Comparison of ENCODE assay signal across 8 cellular contexts in the genomic region with DNA sequence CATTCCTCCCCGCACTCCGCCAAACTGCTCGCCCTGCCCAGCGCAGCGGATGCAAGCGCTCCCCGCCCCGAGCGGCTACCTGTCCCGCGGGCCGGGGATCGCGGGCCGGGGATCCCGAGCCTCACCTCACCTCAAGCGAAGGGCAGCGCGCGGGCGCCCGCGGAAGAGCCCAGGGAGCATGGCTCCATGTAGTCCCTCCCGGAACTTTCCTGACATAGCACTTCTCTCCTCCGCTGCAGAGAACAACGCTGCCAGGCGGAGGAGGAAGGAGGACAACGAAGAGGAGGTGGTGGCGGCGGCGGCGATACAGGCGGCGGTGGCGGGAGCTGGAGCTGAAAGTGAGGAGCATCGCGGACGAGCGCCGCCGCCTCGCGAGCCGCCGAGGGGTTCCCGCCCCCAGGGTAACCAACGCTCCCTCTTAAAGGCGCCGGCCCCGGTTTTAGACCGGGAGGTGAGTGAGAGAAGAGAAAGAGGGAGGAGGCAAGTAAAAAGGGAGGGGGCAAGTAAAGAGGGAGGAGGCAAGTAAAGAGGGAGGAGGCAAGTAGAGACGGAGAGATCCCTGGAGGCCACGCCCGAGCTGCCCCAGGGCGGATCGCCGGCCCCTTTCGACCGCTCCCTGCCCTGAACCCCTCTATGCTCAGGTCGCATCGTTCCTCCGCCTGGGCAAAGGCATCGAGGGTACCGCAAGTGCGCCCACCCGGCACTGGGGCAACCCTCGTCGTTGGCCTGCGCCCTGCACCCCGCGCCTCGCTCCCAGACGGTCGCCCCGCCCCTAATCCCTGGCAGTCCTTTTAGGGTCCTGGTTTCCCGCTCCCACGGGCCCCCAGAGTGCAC. TPM values are rescaled to one million over a fixed set of nuclear protein-coding genes. Genes with fewer than 3 reads are reported as not detected.
A peak's percentile ranks its signal among the peaks of the same experiment; 100 is the strongest.
DNase-seq lines count a peak whose midpoint lies in the region; ATAC-seq, FAIRE-seq and TF ChIP-seq lines count a peak whose summit lies in the region.

A gene with protein sequence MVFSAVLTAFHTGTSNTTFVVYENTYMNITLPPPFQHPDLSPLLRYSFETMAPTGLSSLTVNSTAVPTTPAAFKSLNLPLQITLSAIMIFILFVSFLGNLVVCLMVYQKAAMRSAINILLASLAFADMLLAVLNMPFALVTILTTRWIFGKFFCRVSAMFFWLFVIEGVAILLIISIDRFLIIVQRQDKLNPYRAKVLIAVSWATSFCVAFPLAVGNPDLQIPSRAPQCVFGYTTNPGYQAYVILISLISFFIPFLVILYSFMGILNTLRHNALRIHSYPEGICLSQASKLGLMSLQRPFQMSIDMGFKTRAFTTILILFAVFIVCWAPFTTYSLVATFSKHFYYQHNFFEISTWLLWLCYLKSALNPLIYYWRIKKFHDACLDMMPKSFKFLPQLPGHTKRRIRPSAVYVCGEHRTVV (minus strand): TSS at position 340 of the 834 bp plus-strand sequence. CDS start 37,746 bp downstream, outside the sequence.

- no peak for TF ChIP-seq CTCF in suprapubic skin (IDR thresholded peaks at IDR 0.05)

- FAIRE-seq in frontal cortex (lab: Jason Lieb, UNC): no peak

- DNase-seq in DMS53 (lab: John Stamatoyannopoulos, UW): peak; percentile 85
- peak in 69 of 76 experiments; percentile 22 to 80 (median 58) for DNase-seq in HUDEP-2 (lab: John Stamatoyannopoulos, UW; ENCODE audit: unreplicated experiment in 76 of 76)
- peak; percentile 84 for DNase-seq in RKO (ENCODE audit: low spot score)
- peak; percentile 86 for DNase-seq in activated effector memory CD4-positive, alpha-beta T cell treated with anti-CD3 and anti-CD28 coated beads, Interleukin-2, amount 50 U/mL, for 16 hours
- DNase-seq in frontal cortex (ENCODE audit: low spot score in 2 of 2): peak; percentile 69 to 74
- DNase-seq in non-pigmented ciliary epithelial cell (ENCODE audit: low read depth): peak; percentile 45
- peak; percentile 77 to 80 for DNase-seq in suprapubic skin (ENCODE audit: low spot score in 2 of 2)

- no peak for TF ChIP-seq EP300 in suprapubic skin (IDR thresholded peaks at IDR 0.05)

- H3K4me3 ChIP-seq in suprapubic skin: peak within 1 kb of the TSS; percentile 78

- H3K4me1 ChIP-seq in suprapubic skin: peaks cover 17% of the 10 kb centered on the region

- peaks cover 4% of the 10 kb centered on the region for H3K27me3 ChIP-seq in suprapubic skin

- no peak within 1 kb of the TSS for H3K27ac ChIP-seq in suprapubic skin

- TF ChIP-seq POLR2A in suprapubic skin (IDR thresholded peaks at IDR 0.05): no peak

- peak; percentile 86 for ATAC-seq in GM21447 (IDR thresholded peaks at IDR 0.05; ENCODE audit: unreplicated experiment)

- no peaks in the 10 kb centered on the region for H3K36me3 ChIP-seq in suprapubic skin

- WGBS in suprapubic skin: under 1% methylated on average over 55 of the region's 77 CpGs

- H3K9me3 ChIP-seq in suprapubic skin: no peaks in the 10 kb centered on the region

RNA-seq across cellular contexts. Expression of the gene that starts here (rescaled TPM):
- 13.9 TPM for total RNA-seq in frontal cortex
- total RNA-seq in suprapubic skin: under 1 TPM; 0.23 to 0.89 (median 0.67) TPM

Comparison
In these comparisons a context has a peak if more than half of its experiments do, and no peak if none do; other contexts are left out.
1. Peak in DNase-seq and H3K4me3 ChIP-seq in suprapubic skin; RNA of the gene not detected or under 1 TPM.